ENCODE assay signal across 1 cellular context in genomic region chr4:109815151-109816081, GRCh38.
A peak's percentile ranks its signal among the peaks of the same experiment; 100 is the strongest.
TF ChIP-seq lines count a peak whose summit lies in the region.

GAR1 (plus strand) TSS chr4:109815762; CDS start chr4:109816165, 403 bp downstream.

TF ChIP-seq in HEK293, 187 proteins besides CTCF, POLR2A, EP300 and RAD21 (continued from another document and continues in another):
- TF ChIP-seq ZNF518A (tag by site-specific recombination; conservative IDR thresholded peaks at IDR 0.05; ENCODE audit: low read depth) (peak; percentile 86), ZNF600 (tag by site-specific recombination; IDR thresholded peaks at IDR 0.05) (peak; percentile 49; the same call in 1 of the 2 replicates), ZNF324 (tag by site-specific recombination; IDR thresholded peaks at IDR 0.05) (no peak), SCRT2 (tag by site-specific recombination; IDR thresholded peaks at IDR 0.05) (peak; percentile 31; the same call in 1 of the 2 replicates), ELK4 (IDR thresholded peaks at IDR 0.05; ENCODE audit: borderline replicate concordance, low read depth, low read length) (no peak; the same call in 1 of the 2 replicates), GLI4 (tag by site-specific recombination; IDR thresholded peaks at IDR 0.05) (no peak), ZNF174 (tag by site-specific recombination; IDR thresholded peaks at IDR 0.05) (no peak), ZBTB8A (tag by site-specific recombination; IDR thresholded peaks at IDR 0.05) (no peak), ZNF24 (tag by site-specific recombination; IDR thresholded peaks at IDR 0.05) (no peak), ZFP3 (tag by site-specific recombination; IDR thresholded peaks at IDR 0.05; ENCODE audit: low read depth) (no peak), ZNF274 (IDR thresholded peaks at IDR 0.05; ENCODE audit: low read length) (no peak), ZNF274 (tag by site-specific recombination; IDR thresholded peaks at IDR 0.05; ENCODE audit: borderline replicate concordance) (no peak), ZNF544 (tag by site-specific recombination; IDR thresholded peaks at IDR 0.05) (no peak), ZNF416 (tag by site-specific recombination; IDR thresholded peaks at IDR 0.05) (no peak), SP2 (tag by site-specific recombination; IDR thresholded peaks at IDR 0.05) (peak; percentile 92), ZNF426 (tag by site-specific recombination; IDR thresholded peaks at IDR 0.05) (no peak), ZNF248 (tag by site-specific recombination; IDR thresholded peaks at IDR 0.05) (no peak), ZNF692 (tag by site-specific recombination; IDR thresholded peaks at IDR 0.05) (no peak), ZNF488 (tag by site-specific recombination; IDR thresholded peaks at IDR 0.05) (no peak), ZIC2 (tag by site-specific recombination; IDR thresholded peaks at IDR 0.05) (no peak; the same call in 1 of the 2 replicates), ZNF214 (tag by site-specific recombination; IDR thresholded peaks at IDR 0.05; ENCODE audit: borderline replicate concordance) (no peak), YY2 (tag by site-specific recombination; IDR thresholded peaks at IDR 0.05) (no peak), ZNF521 (tag by site-specific recombination; IDR thresholded peaks at IDR 0.05) (no peak), SP7 (tag by site-specific recombination; IDR thresholded peaks at IDR 0.05) (0 out of 2 replicates have a peak, but pooled peaks have one; percentile 47), ZNF623 (tag by site-specific recombination; IDR thresholded peaks at IDR 0.05) (no peak), ZNF629 (tag by site-specific recombination; IDR thresholded peaks at IDR 0.05) (peak; percentile 95), ZNF530 (tag by site-specific recombination; IDR thresholded peaks at IDR 0.05; ENCODE audit: low read depth) (0 out of 2 replicates have a peak, but pooled peaks have one; percentile 63), ZNF26 (tag by site-specific recombination; IDR thresholded peaks at IDR 0.05) (no peak), ZXDB (tag by site-specific recombination; IDR thresholded peaks at IDR 0.05) (peak; percentile 37; the same call in 1 of the 2 replicates), ZNF548 (tag by site-specific recombination; IDR thresholded peaks at IDR 0.05) (no peak), REPIN1 (tag by site-specific recombination; IDR thresholded peaks at IDR 0.05; ENCODE audit: low read depth) (no peak), ZNF768 (tag by site-specific recombination; IDR thresholded peaks at IDR 0.05) (no peak), ZBTB21 (tag by site-specific recombination; IDR thresholded peaks at IDR 0.05) (peak; percentile 89), ZNF350 (tag by site-specific recombination; IDR thresholded peaks at IDR 0.05) (no peak), GFI1B (tag by site-specific recombination; IDR thresholded peaks at IDR 0.05) (no peak), ZNF341 (tag by site-specific recombination; IDR thresholded peaks at IDR 0.05; ENCODE audit: low read depth) (peak; percentile 45; the same call in 1 of the 2 replicates), ZNF707 (tag by site-specific recombination; IDR thresholded peaks at IDR 0.05) (no peak), ZSCAN18 (tag by site-specific recombination; IDR thresholded peaks at IDR 0.05) (no peak), ZFP41 (tag by site-specific recombination; IDR thresholded peaks at IDR 0.05; ENCODE audit: borderline replicate concordance) (no peak), ZNF776 (tag by site-specific recombination; IDR thresholded peaks at IDR 0.05; ENCODE audit: borderline replicate concordance) (no peak), ZNF660 (tag by site-specific recombination; IDR thresholded peaks at IDR 0.05) (peak; percentile 37; the same call in 1 of the 2 replicates), ZNF596 (tag by site-specific recombination; IDR thresholded peaks at IDR 0.05) (no peak), PRDM4 (tag by site-specific recombination; IDR thresholded peaks at IDR 0.05) (no peak), ZBTB17 (tag by site-specific recombination; IDR thresholded peaks at IDR 0.05) (peak; percentile 40; the same call in 1 of the 2 replicates), ZNF175 (tag by site-specific recombination; IDR thresholded peaks at IDR 0.05) (no peak), ZNF292 (tag by site-specific recombination; IDR thresholded peaks at IDR 0.05; ENCODE audit: borderline replicate concordance, low read depth) (no peak), ZNF335 (tag by site-specific recombination; conservative IDR thresholded peaks at IDR 0.05) (peak; percentile 79), ZNF394 (tag by site-specific recombination; IDR thresholded peaks at IDR 0.05; ENCODE audit: borderline replicate concordance) (no peak), ZNF184 (tag by site-specific recombination; IDR thresholded peaks at IDR 0.05) (no peak), GLI2 (tag by site-specific recombination; IDR thresholded peaks at IDR 0.05; ENCODE audit: borderline replicate concordance, low read depth) (no peak), ZNF514 (tag by site-specific recombination; IDR thresholded peaks at IDR 0.05) (no peak), ZNF132 (tag by site-specific recombination; IDR thresholded peaks at IDR 0.05; ENCODE audit: borderline replicate concordance) (no peak), ZNF266 (tag by site-specific recombination; IDR thresholded peaks at IDR 0.05; ENCODE audit: low read depth) (no peak)
- TF ChIP-seq, protein P1, sequence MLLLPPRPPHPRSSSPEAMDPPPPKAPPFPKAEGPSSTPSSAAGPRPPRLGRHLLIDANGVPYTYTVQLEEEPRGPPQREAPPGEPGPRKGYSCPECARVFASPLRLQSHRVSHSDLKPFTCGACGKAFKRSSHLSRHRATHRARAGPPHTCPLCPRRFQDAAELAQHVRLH (tag by site-specific recombination; IDR thresholded peaks at IDR 0.05) = no peak
- TF ChIP-seq, protein P2, sequence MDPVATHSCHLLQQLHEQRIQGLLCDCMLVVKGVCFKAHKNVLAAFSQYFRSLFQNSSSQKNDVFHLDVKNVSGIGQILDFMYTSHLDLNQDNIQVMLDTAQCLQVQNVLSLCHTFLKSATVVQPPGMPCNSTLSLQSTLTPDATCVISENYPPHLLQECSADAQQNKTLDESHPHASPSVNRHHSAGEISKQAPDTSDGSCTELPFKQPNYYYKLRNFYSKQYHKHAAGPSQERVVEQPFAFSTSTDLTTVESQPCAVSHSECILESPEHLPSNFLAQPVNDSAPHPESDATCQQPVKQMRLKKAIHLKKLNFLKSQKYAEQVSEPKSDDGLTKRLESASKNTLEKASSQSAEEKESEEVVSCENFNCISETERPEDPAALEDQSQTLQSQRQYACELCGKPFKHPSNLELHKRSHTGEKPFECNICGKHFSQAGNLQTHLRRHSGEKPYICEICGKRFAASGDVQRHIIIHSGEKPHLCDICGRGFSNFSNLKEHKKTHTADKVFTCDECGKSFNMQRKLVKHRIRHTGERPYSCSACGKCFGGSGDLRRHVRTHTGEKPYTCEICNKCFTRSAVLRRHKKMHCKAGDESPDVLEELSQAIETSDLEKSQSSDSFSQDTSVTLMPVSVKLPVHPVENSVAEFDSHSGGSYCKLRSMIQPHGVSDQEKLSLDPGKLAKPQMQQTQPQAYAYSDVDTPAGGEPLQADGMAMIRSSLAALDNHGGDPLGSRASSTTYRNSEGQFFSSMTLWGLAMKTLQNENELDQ (tag by site-specific recombination; IDR thresholded peaks at IDR 0.05; ENCODE audit: low read depth) = no peak
